22 cellular contexts compared by ENCODE assay signal in the genomic region with DNA sequence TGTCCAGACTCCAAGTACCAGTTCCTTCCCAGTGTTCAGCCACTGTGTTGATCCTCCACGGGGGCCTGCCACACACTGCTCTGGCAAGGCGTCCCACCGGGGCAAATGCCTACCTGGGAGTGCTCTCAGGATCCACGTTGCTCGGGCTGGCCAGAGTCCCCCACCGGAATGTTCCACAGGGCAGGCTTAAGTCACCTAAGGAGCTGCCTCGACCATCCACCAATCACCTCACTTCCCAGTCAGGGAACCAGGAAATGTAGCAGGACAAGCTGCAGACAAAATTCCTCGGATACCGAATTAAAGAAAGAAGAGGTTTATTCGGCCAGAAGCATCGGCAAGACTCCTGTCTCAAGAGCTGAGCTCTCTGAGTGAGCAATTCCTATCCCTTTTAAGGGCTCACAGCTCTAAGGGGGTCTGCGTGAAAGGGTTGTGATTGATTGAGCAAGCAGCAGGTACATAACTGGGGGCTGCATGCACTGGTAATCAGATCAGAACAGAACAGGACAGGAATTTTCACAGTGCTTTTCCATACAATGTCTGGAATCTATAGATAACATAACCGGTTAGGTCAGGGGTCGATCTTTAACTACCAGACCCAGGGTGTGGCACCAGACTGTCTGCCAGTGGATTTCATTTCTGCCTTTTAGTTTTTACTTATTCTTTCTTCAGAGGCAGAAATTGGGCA. TPM values are rescaled to one million over a fixed set of nuclear protein-coding genes. Genes with fewer than 3 reads are reported as not detected.
DNase-seq lines count a peak whose midpoint lies in the region; TF ChIP-seq lines count a peak whose summit lies in the region.
"Had no signal": no experiment of that assay in that cellular context is flagged by ENCODE, and none has a peak within 500 bp of the region (broad histone marks: within the 10 kb centered on the region; RNA-seq: fewer than 3 reads in every experiment).

No MANE protein-coding gene starts in this region.

- no peak overlapping the region for H2BK5ac ChIP-seq in neuronal stem cell (ENCODE audit: low read length)

- no peak overlapping the region for H3K14ac ChIP-seq in neuronal stem cell (ENCODE audit: low read length)

- DNase-seq in Daoy (ENCODE audit: low read depth) (peak; percentile 27), PC-9 (no peak), hepatocyte (ENCODE audit: low spot score) (no peak), neuronal stem cell (ENCODE audit: low spot score) (no peak), NCI-H345 (lab: John Stamatoyannopoulos, UW) (no peak), NCI-H2227 treated with DMSO at 0.1 percent for 48 hours (lab: John Stamatoyannopoulos, UW) (no peak), coronary artery (ENCODE audit: low spot score) (no peak)
- no peak for DNase-seq in activated CD4-positive, alpha-beta memory T cell treated with anti-CD3 and anti-CD28 coated beads for 36 hours
- DNase-seq: AML-193; CD4-positive, alpha-beta T cell; COR-L47; DMS 273 treated with DMSO at 0.1 percent for 48 hours; DMS79 treated with DMSO at 0.1 percent for 48 hours; H7; KBM-7; MG63; NCI-H1105 treated with DMSO at 0.1 percent for 48 hours; NCI-H146; NCI-H2029; NCI-H526 treated with DMSO at 0.1 percent for 48 hours had no signal

- H3K36me3 Mint-ChIP-seq in activated CD4-positive, alpha-beta memory T cell treated with anti-CD3 and anti-CD28 coated beads for 36 hours, result no peaks in the 10 kb centered on the region

- H2AFZ ChIP-seq in PC-9 (0 out of 2 replicates have a peak overlapping the region, but pooled peaks have one; percentile 48), hepatocyte (no peak overlapping the region), neuronal stem cell (ENCODE audit: low read length) (peak overlapping the region; percentile 18)

- H3K9me3 ChIP-seq in PC-9 (ENCODE audit: insufficient read depth, low read depth) (peaks cover 3% of the 10 kb centered on the region; the same call in 1 of the 2 replicates), hepatocyte (ENCODE audit: low read depth) (no peaks in the 10 kb centered on the region), neuronal stem cell (replicated peaks in 1 of 2; ENCODE audit: control insufficient read depth in 2 of 2, insufficient read depth in 1 of 2, low read depth in 1 of 2, low read length in 2 of 2) (peaks cover 0 to 13% of the 10 kb centered on the region in 2 donors)
- H3K9me3 ChIP-seq: MG63 had no signal

- no TSS peak for BruUV-seq in PC-9 (replicated peaks; lab: Mats Ljungman, UMichigan)

- no peak overlapping the region for H3K4me3 Mint-ChIP-seq in activated CD4-positive, alpha-beta memory T cell treated with anti-CD3 and anti-CD28 coated beads for 36 hours
- H3K4me3 Mint-ChIP-seq: CD4-positive, alpha-beta T cell had no signal

- H3K27me3 Mint-ChIP-seq in activated CD4-positive, alpha-beta memory T cell treated with anti-CD3 and anti-CD28 coated beads for 36 hours, result no peaks in the 10 kb centered on the region
- H3K27me3 Mint-ChIP-seq: CD4-positive, alpha-beta T cell had no signal

- H3K4ac ChIP-seq in neuronal stem cell (ENCODE audit: low read length), result no peak overlapping the region

- no peak overlapping the region for H3K23ac ChIP-seq in neuronal stem cell (ENCODE audit: low read depth, low read length, poor library complexity)

- no peak overlapping the region for H3K9ac ChIP-seq in neuronal stem cell (ENCODE audit: low read depth, low read length, poor library complexity)
- H3K9ac ChIP-seq: BLaER1 treated with 17β-estradiol and CSF1 and Interleukin-3, amounts not matched to agents 10 nM and 100 nM had no signal

- H3K9me2 ChIP-seq in PC-9 (ENCODE audit: insufficient read depth), result no peaks in the 10 kb centered on the region
- H3K9me2 ChIP-seq in hepatocyte (replicated peaks; ENCODE audit: insufficient read depth), result no peaks in the 10 kb centered on the region

- H4K91ac ChIP-seq in neuronal stem cell (ENCODE audit: low read depth, low read length, poor library complexity), result no peak overlapping the region

- H3K27ac ChIP-seq in PC-9 (no peak overlapping the region), hepatocyte (no peak overlapping the region), neuronal stem cell (replicated peaks; ENCODE audit: low read length) (no peak overlapping the region), coronary artery (no peak overlapping the region)
- H3K27ac ChIP-seq: BLaER1 treated with 17β-estradiol and CSF1 and Interleukin-3, amounts not matched to agents 10 nM and 100 nM had no signal

- H3K4me1 ChIP-seq in PC-9 (replicated peaks; ENCODE audit: insufficient read depth) (peaks cover 4% of the 10 kb centered on the region; the same call in 1 of the 2 replicates), hepatocyte (ENCODE audit: insufficient read depth) (no peaks in the 10 kb centered on the region), neuronal stem cell (ENCODE audit: control insufficient read depth in 2 of 2, insufficient read depth in 1 of 2, low read depth in 1 of 2, low read length in 2 of 2) (peaks cover 0 to 2% of the 10 kb centered on the region in 2 donors)
- H3K4me1 ChIP-seq: BLaER1 treated with 17β-estradiol and CSF1 and Interleukin-3, amounts not matched to agents 10 nM and 100 nM had no signal

- 73% methylated on average over 14 of the region's 14 CpGs for WGBS in hepatocyte (ENCODE audit: low lambda C conversion rate, missing lambda C conversion rate)
- WGBS in neuronal stem cell (ENCODE audit: extremely low coverage in 2 of 2, insufficient read length in 2 of 2, insufficient replicate concordance in 1 of 2), 2 donors, result no CpG with 5 or more reads among the region's 14 CpGs

- no peaks in the 10 kb centered on the region for H3K36me3 ChIP-seq in PC-9 (ENCODE audit: low read depth)
- H3K36me3 ChIP-seq in hepatocyte (replicated peaks; ENCODE audit: insufficient read depth, low read depth), result no peaks in the 10 kb centered on the region
- no peaks in the 10 kb centered on the region for H3K36me3 ChIP-seq in neuronal stem cell (replicated peaks in 1 of 2; ENCODE audit: control insufficient read depth in 2 of 2, insufficient read depth in 2 of 2, low read length in 2 of 2)
- H3K36me3 ChIP-seq: BLaER1 treated with 17β-estradiol and CSF1 and Interleukin-3, amounts not matched to agents 10 nM and 100 nM; MG63 had no signal

- POLR2A ChIA-PET in PC-9 (lab: Charles Lee; ENCODE audit: unreplicated experiment), result no interaction called here
- POLR2A ChIA-PET in activated CD4-positive, alpha-beta memory T cell treated with anti-CD3 and anti-CD28 coated beads for 36 hours (lab: Charles Lee), result no interaction called here

- H2BK12ac ChIP-seq in neuronal stem cell (ENCODE audit: low read length), result no peak overlapping the region

- H3K4me1 Mint-ChIP-seq in activated CD4-positive, alpha-beta memory T cell treated with anti-CD3 and anti-CD28 coated beads for 36 hours (ENCODE audit: low read depth), result no peaks in the 10 kb centered on the region

- H3K4me2 ChIP-seq in PC-9 (no peak overlapping the region), hepatocyte (peak overlapping the region; percentile 37), neuronal stem cell (ENCODE audit: insufficient read depth, low read length, poor library complexity, severe bottlenecking) (no peak overlapping the region)
- H3K4me2 ChIP-seq: BLaER1 treated with 17β-estradiol and CSF1 and Interleukin-3, amounts not matched to agents 10 nM and 100 nM had no signal

- no peak overlapping the region for H4K8ac ChIP-seq in neuronal stem cell (ENCODE audit: low read depth, low read length)

- no peak overlapping the region for H3K18ac ChIP-seq in neuronal stem cell (ENCODE audit: low read length)

- CTCF ChIA-PET in PC-9 (lab: Charles Lee), result no interaction called here
- CTCF ChIA-PET in activated CD4-positive, alpha-beta memory T cell treated with anti-CD3 and anti-CD28 coated beads for 36 hours (lab: Charles Lee), result no interaction called here

- no peaks in the 10 kb centered on the region for H3K27me3 ChIP-seq in PC-9 (ENCODE audit: insufficient read depth, low read depth)
- H3K27me3 ChIP-seq in hepatocyte, result no peaks in the 10 kb centered on the region
- no peaks in the 10 kb centered on the region for H3K27me3 ChIP-seq in neuronal stem cell (ENCODE audit: control insufficient read depth in 3 of 3, insufficient read depth in 3 of 3, low read depth in 1 of 3, low read length in 3 of 3)
- H3K27me3 ChIP-seq: BLaER1 treated with 17β-estradiol and CSF1 and Interleukin-3, amounts not matched to agents 10 nM and 100 nM; MG63 had no signal

- H2BK120ac ChIP-seq in neuronal stem cell (ENCODE audit: low read depth, low read length), result no peak overlapping the region

- no peaks in the 10 kb centered on the region for H3K79me1 ChIP-seq in neuronal stem cell (ENCODE audit: low read depth, low read length)

- no peaks in the 10 kb centered on the region for H3F3A ChIP-seq in PC-9 (ENCODE audit: insufficient read depth, low read depth)

- intact Hi-C loops in PC-9 (cut with micrococcal nuclease; ENCODE audit: unreplicated experiment), result no loop called here
- intact Hi-C loops in activated CD4-positive, alpha-beta memory T cell treated with anti-CD3 and anti-CD28 coated beads for 36 hours (cut with micrococcal nuclease), result no loop called here

- TF ChIP-seq CTCF in PC-9 (conservative IDR thresholded peaks at IDR 0.05) (no peak), hepatocyte (IDR thresholded peaks at IDR 0.05; ENCODE audit: poor library complexity) (no peak), coronary artery (IDR thresholded peaks at IDR 0.05) (no peak)

- no peaks in the 10 kb centered on the region for H3K9me3 Mint-ChIP-seq in activated CD4-positive, alpha-beta memory T cell treated with anti-CD3 and anti-CD28 coated beads for 36 hours
- H3K9me3 Mint-ChIP-seq: CD4-positive, alpha-beta T cell had no signal

- no peak overlapping the region for H3K27ac Mint-ChIP-seq in activated CD4-positive, alpha-beta memory T cell treated with anti-CD3 and anti-CD28 coated beads for 36 hours
- H3K27ac Mint-ChIP-seq: CD4-positive, alpha-beta T cell had no signal

- H4K20me1 ChIP-seq in PC-9 (ENCODE audit: insufficient read depth), result no peaks in the 10 kb centered on the region
- no peaks in the 10 kb centered on the region for H4K20me1 ChIP-seq in hepatocyte (ENCODE audit: insufficient read depth, poor library complexity, severe bottlenecking)
- H4K20me1 ChIP-seq: BLaER1 treated with 17β-estradiol and CSF1 and Interleukin-3, amounts not matched to agents 10 nM and 100 nM had no signal

- no peak overlapping the region for H2AK5ac ChIP-seq in neuronal stem cell (ENCODE audit: low read depth, low read length)

- H3K4me3 ChIP-seq in PC-9, result no peak overlapping the region
- no peak overlapping the region for H3K4me3 ChIP-seq in hepatocyte
- no peak overlapping the region for H3K4me3 ChIP-seq in neuronal stem cell (ENCODE audit: low read length in 2 of 2)
- H3K4me3 ChIP-seq in coronary artery, result no peak overlapping the region
- H3K4me3 ChIP-seq: BLaER1 treated with 17β-estradiol and CSF1 and Interleukin-3, amounts not matched to agents 10 nM and 100 nM; MG63 had no signal

- no peaks in the 10 kb centered on the region for H3K79me2 ChIP-seq in PC-9 (ENCODE audit: low read depth)
- H3K79me2 ChIP-seq in hepatocyte, result no peaks in the 10 kb centered on the region

- no peak overlapping the region for H2BK15ac ChIP-seq in neuronal stem cell (ENCODE audit: low read length)

RNA-seq across cellular contexts. Expression of gene EDNRB, which starts 56.9 kb away (rescaled TPM):
- total RNA-seq in Daoy (2014; rRNA removed; shearing (Covaris generic)), result 1.5 and 2.1 TPM in 2 replicates
- total RNA-seq in PC-9 (2021) (not detected in 2 replicates), hepatocyte (34.6 and 37.2 TPM in 2 replicates)
- 16.9 and 18.3 TPM in 2 replicates for polyA plus RNA-seq in hepatocyte
- 2.1 TPM for polyA plus RNA-seq in neuronal stem cell (2013, experiment 1 of 2)
- 2.3 TPM for polyA plus RNA-seq in neuronal stem cell (2013, experiment 2 of 2)
- not detected for total RNA-seq in activated CD4-positive, alpha-beta memory T cell treated with anti-CD3 and anti-CD28 coated beads for 36 hours
- total RNA-seq: CD4-positive, alpha-beta T cell; OCI-LY7 had no signal

Comparison
In these comparisons a context has a peak if more than half of its experiments do, and no peak if none do; other contexts are left out.
1. RNA of gene EDNRB, which starts 56.9 kb away (total RNA-seq): 34.6 to 37.2 TPM in hepatocyte; 1.5 to 2.1 TPM in Daoy, not detected in PC-9 and not detected in activated CD4-positive, alpha-beta memory T cell treated with anti-CD3 and anti-CD28 coated beads for 36 hours; every median in the first group is over 10 times any median in the second.